In the genomic region with DNA sequence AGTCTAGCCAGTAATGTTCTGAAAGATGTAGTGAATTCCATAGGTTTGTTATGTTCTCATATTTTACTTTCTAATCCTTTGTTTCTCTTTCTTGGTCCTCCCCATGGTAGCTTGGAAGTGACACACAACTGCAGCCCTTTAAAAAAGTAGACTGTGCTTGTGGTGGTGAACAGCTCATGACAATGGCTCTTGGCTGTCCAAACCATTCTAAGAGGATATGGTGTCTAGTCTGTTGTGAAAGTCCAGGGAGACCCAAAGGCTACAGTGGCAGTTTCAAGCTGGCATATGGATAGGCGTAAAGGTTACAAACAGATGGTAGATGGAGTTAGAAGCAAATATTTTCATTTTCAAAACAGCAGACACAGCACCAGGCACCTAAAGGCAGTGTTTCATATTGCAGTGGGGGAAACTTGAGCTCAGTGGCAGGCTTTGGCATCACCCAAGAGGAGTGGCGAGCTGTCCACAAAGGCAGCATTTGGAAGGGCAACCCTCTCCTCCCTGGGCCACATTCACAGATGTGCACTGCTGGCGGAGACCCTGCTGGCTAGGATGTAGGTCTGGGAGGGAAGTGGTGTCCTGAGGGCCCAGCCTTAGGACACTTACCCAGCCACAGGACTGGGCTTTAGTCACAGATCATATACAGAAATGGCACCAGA, we compare ENCODE assay signal across 22 cellular contexts.
DNase-seq lines count a peak whose midpoint lies in the region; ATAC-seq and TF ChIP-seq lines count a peak whose summit lies in the region.
"Had no signal": no experiment of that assay in that cellular context is flagged by ENCODE, and none has a peak within 500 bp of the region (broad histone marks: within the 10 kb centered on the region; RNA-seq: fewer than 3 reads in every experiment).

No MANE protein-coding gene starts in this region.

- POLR2A ChIA-PET in naive thymus-derived CD4-positive, alpha-beta T cell (lab: Charles Lee), result no interaction called here

- H3F3A ChIP-seq in GM23248 (ENCODE audit: insufficient read depth), result peaks cover 16% of the 10 kb centered on the region
- peaks cover 16% of the 10 kb centered on the region for H3F3A ChIP-seq in smooth muscle cell (ENCODE audit: low read depth)

- H2AFZ ChIP-seq in GM23248 (no peak overlapping the region), smooth muscle cell (ENCODE audit: low read depth) (no peak overlapping the region)

- H3K27ac ChIP-seq in GM23248, result no peak overlapping the region
- no peak overlapping the region for H3K27ac ChIP-seq in esophagus muscularis mucosa (replicated peaks in 1 of 4)
- peak overlapping the region; percentile 85 for H3K27ac ChIP-seq in smooth muscle cell (ENCODE audit: low read depth)
- H3K27ac ChIP-seq in naive thymus-derived CD4-positive, alpha-beta T cell (ENCODE audit: low read depth, low read length), result no peak overlapping the region
- H3K27ac ChIP-seq: BLaER1, SJCRH30 had no signal

- no peaks in the 10 kb centered on the region; the same call in 1 of the 2 replicates for H3K9me2 ChIP-seq in GM23248 (ENCODE audit: insufficient read depth)

- H3K27ac Mint-ChIP-seq in naive thymus-derived CD4-positive, alpha-beta T cell, result no peak overlapping the region
- H3K27ac Mint-ChIP-seq: CD4-positive, alpha-beta T cell; T-cell had no signal

- no peak for TF ChIP-seq EP300 in esophagus muscularis mucosa (IDR thresholded peaks at IDR 0.05)

- H3K4me3 ChIP-seq in GM23248 (no peak overlapping the region), esophagus muscularis mucosa (no peak overlapping the region), smooth muscle cell (no peak overlapping the region)
- no peak overlapping the region for H3K4me3 ChIP-seq in naive thymus-derived CD4-positive, alpha-beta T cell (ENCODE audit: low read length)
- H3K4me3 ChIP-seq: BLaER1, K562, SJCRH30 had no signal

- H3K4me2 ChIP-seq in GM23248 (ENCODE audit: unreplicated experiment), result no peak overlapping the region
- peak overlapping the region; percentile 73 for H3K4me2 ChIP-seq in smooth muscle cell
- H3K4me2 ChIP-seq: BLaER1 had no signal

- no peaks in the 10 kb centered on the region for H3K36me3 ChIP-seq in GM23248 (ENCODE audit: low read depth)
- no peaks in the 10 kb centered on the region for H3K36me3 ChIP-seq in esophagus muscularis mucosa
- H3K36me3 ChIP-seq in smooth muscle cell (ENCODE audit: low read depth), result no peaks in the 10 kb centered on the region
- no peaks in the 10 kb centered on the region for H3K36me3 ChIP-seq in naive thymus-derived CD4-positive, alpha-beta T cell (ENCODE audit: control insufficient read depth in 2 of 3, insufficient read depth in 3 of 3, low read length in 3 of 3)
- H3K36me3 ChIP-seq: BLaER1, SJCRH30 had no signal

- H3K36me3 Mint-ChIP-seq in naive thymus-derived CD4-positive, alpha-beta T cell, result peaks cover 0 to 8% (median 0%) of the 10 kb centered on the region in 5 donors
- H3K36me3 Mint-ChIP-seq: T-cell had no signal

- CTCF ChIA-PET in naive thymus-derived CD4-positive, alpha-beta T cell (lab: Charles Lee), result interaction anchor here (0.6 kb wide), 1 partner anchor 395 kb away, joined by 3 read pairs; no protein-coding TSS in a partner anchor

- TF ChIP-seq POLR2A in esophagus muscularis mucosa (IDR thresholded peaks at IDR 0.05; ENCODE audit: low read depth), result no peak

- peaks cover 0 to 5% (median 0%) of the 10 kb centered on the region in 11 donors for H3K9me3 Mint-ChIP-seq in naive thymus-derived CD4-positive, alpha-beta T cell
- H3K9me3 Mint-ChIP-seq: CD4-positive, alpha-beta T cell had no signal

- no peaks in the 10 kb centered on the region for H3K9me3 ChIP-seq in GM23248 (ENCODE audit: low read depth)
- H3K9me3 ChIP-seq in esophagus muscularis mucosa, result no peaks in the 10 kb centered on the region
- H3K9me3 ChIP-seq in smooth muscle cell (replicated peaks; ENCODE audit: low read depth), result no peaks in the 10 kb centered on the region
- H3K9me3 ChIP-seq in naive thymus-derived CD4-positive, alpha-beta T cell (ENCODE audit: control insufficient read depth in 2 of 3, low read length in 3 of 3), result no peaks in the 10 kb centered on the region
- H3K9me3 ChIP-seq: BLaER1 had no signal

- WGBS in GM23248 (ENCODE audit: low coverage in 1 of 2, low lambda C conversion rate in 2 of 2, missing lambda C conversion rate in 2 of 2), 2 experiments, result 97 to 100% methylated on average over 3 of the region's 3 CpGs
- WGBS in esophagus muscularis mucosa, result 100% methylated on average over 3 of the region's 3 CpGs
- 91% methylated on average over 3 of the region's 3 CpGs for WGBS in smooth muscle cell (ENCODE audit: low lambda C conversion rate)

- H3K4me1 Mint-ChIP-seq in naive thymus-derived CD4-positive, alpha-beta T cell, result peaks cover 0 to 4% (median 2%) of the 10 kb centered on the region in 7 donors

- DNase-seq in GM23248 (peak; percentile 13), M059J (ENCODE audit: low read depth) (peak; percentile 17), esophagus muscularis mucosa (ENCODE audit: extremely low spot score) (peak; percentile 55), smooth muscle cell (lab: John Stamatoyannopoulos, UW; ENCODE audit: unreplicated experiment) (no peak)
- DNase-seq in naive thymus-derived CD4-positive, alpha-beta T cell, result no peak
- DNase-seq in activated CD4-positive, CD25-positive, alpha-beta regulatory T cell (lab: John Stamatoyannopoulos, UW), result no peak
- DNase-seq: CD4-positive, alpha-beta T cell; COR-L47; DMS153; GDM1; GOT3; HCEC 1CT; NCI-H1092 treated with DMSO at 0.1 percent for 48 hours; NCI-H1436 treated with DMSO at 0.1 percent for 48 hours; NCI-H2029 treated with DMSO at 0.1 percent for 48 hours; NCI-H524 treated with DMSO at 0.1 percent for 48 hours; OCI-M1; SJCRH30; T-cell had no signal

- intact Hi-C loops in esophagus muscularis mucosa (cut with DNase I), result no loop called here
- intact Hi-C loops in naive thymus-derived CD4-positive, alpha-beta T cell (cut with micrococcal nuclease), result no loop called here

- ATAC-seq in HG02852 (IDR thresholded peaks at IDR 0.05; ENCODE audit: unreplicated experiment), result no peak
- ATAC-seq in naive thymus-derived CD4-positive, alpha-beta T cell, result no peak
- ATAC-seq: K562, T-cell had no signal

- no peak overlapping the region for H3K4me3 Mint-ChIP-seq in naive thymus-derived CD4-positive, alpha-beta T cell
- H3K4me3 Mint-ChIP-seq: CD4-positive, alpha-beta T cell; T-cell had no signal

- peaks cover 19% of the 10 kb centered on the region for H3K4me1 ChIP-seq in GM23248 (ENCODE audit: insufficient read depth)
- peaks cover 21 to 34% (median 31%) of the 10 kb centered on the region in 4 donors for H3K4me1 ChIP-seq in esophagus muscularis mucosa
- H3K4me1 ChIP-seq in smooth muscle cell (ENCODE audit: low read depth), result peaks cover 7% of the 10 kb centered on the region
- H3K4me1 ChIP-seq in naive thymus-derived CD4-positive, alpha-beta T cell (ENCODE audit: control insufficient read depth in 2 of 2, insufficient read depth in 2 of 2, low read length in 2 of 2), result no peaks in the 10 kb centered on the region
- H3K4me1 ChIP-seq: BLaER1 had no signal

- no peaks in the 10 kb centered on the region for H3K79me2 ChIP-seq in GM23248 (ENCODE audit: insufficient read depth)
- H3K79me2 ChIP-seq in smooth muscle cell (ENCODE audit: low read depth), result peaks cover 4% of the 10 kb centered on the region

- in situ Hi-C loops in GM23248 (cut with MboI), result no loop called here

- H3K9ac ChIP-seq in GM23248 (no peak overlapping the region), smooth muscle cell (ENCODE audit: low read depth) (peak overlapping the region; percentile 20)
- H3K9ac ChIP-seq: BLaER1 had no signal

- peaks cover 0 to 2% (median 0%) of the 10 kb centered on the region in 5 donors for H3K27me3 Mint-ChIP-seq in naive thymus-derived CD4-positive, alpha-beta T cell
- H3K27me3 Mint-ChIP-seq: CD4-positive, alpha-beta T cell; T-cell had no signal

- H3K27me3 ChIP-seq in GM23248 (replicated peaks; ENCODE audit: insufficient read depth) (no peaks in the 10 kb centered on the region), esophagus muscularis mucosa (no peaks in the 10 kb centered on the region), smooth muscle cell (ENCODE audit: low read depth) (no peaks in the 10 kb centered on the region)
- H3K27me3 ChIP-seq in naive thymus-derived CD4-positive, alpha-beta T cell (ENCODE audit: control insufficient read depth in 2 of 2, insufficient read depth in 2 of 2, low read length in 2 of 2), result no peaks in the 10 kb centered on the region
- H3K27me3 ChIP-seq: BLaER1, SJCRH30 had no signal

- no peak for TF ChIP-seq CTCF in esophagus muscularis mucosa (IDR thresholded peaks at IDR 0.05)
- TF ChIP-seq CTCF in smooth muscle cell (IDR thresholded peaks at IDR 0.05; ENCODE audit: borderline replicate concordance, insufficient read depth, poor library complexity, severe bottlenecking), result no peak

- H4K20me1 ChIP-seq in GM23248 (ENCODE audit: insufficient read depth) (no peaks in the 10 kb centered on the region), smooth muscle cell (ENCODE audit: low read depth) (no peaks in the 10 kb centered on the region)
- H4K20me1 ChIP-seq: BLaER1 had no signal

Comparison
In these comparisons a context has a peak if more than half of its experiments do, and no peak if none do; other contexts are left out.
1. DNase-seq: peak in GM23248 (single experiment), M059J (single experiment) and esophagus muscularis mucosa (single experiment); none in smooth muscle cell (single experiment), naive thymus-derived CD4-positive, alpha-beta T cell (0 of 9) and activated CD4-positive, CD25-positive, alpha-beta regulatory T cell (0 of 4).